In genomic region chr9:125406812-125407087, GRCh38 we compare ENCODE assay signal across 18 cellular contexts.
"Had no signal": no experiment of that assay in that cellular context is flagged by ENCODE, and none has a peak within 500 bp of the region (broad histone marks: within the 10 kb centered on the region; RNA-seq: fewer than 3 reads in every experiment).

No MANE protein-coding gene starts in this region.

- FAIRE-seq: small intestine, TTC549 had no signal

- H3K27ac Mint-ChIP-seq: activated CD8-positive, alpha-beta memory T cell treated with anti-CD3 and anti-CD28 coated beads, Interleukin-2, amount 10 ng/mL, durations not matched to agents 7 days and 5 days; activated naive CD4-positive, alpha-beta T cell treated with anti-CD3 and anti-CD28 coated beads, Interleukin-2, amount 50 U/mL, for 72 hours; T-helper 1 cell treated with Interleukin-12 subunit alpha and Interleukin-12 subunit beta and Interleukin-4 antibody, amounts not matched to agents 30 μg/mL and 1 μg/mL, for 36 hours had no signal

- H3K36me3 ChIP-seq: esophagus squamous epithelium, neutrophil, right atrium auricular region, thyroid gland had no signal

- H3K9me3 ChIP-seq: esophagus squamous epithelium, mucosa of descending colon, neutrophil, right atrium auricular region, thyroid gland had no signal

- DNase-seq: activated CD4-positive, alpha-beta T cell treated with anti-CD3 and anti-CD28 coated beads, Interleukin-2, amount 50 U/mL, for 48 hours; activated CD8-positive, alpha-beta memory T cell treated with anti-CD3 and anti-CD28 coated beads, Interleukin-2, amount 10 ng/mL, durations not matched to agents 7 days and 5 days; activated effector memory CD4-positive, alpha-beta T cell treated with Interleukin-2 at 50 U/mL for 16 hours; activated T-cell treated with anti-CD3 and anti-CD28 coated beads, Interleukin-2, amount 50 U/mL, for 24 hours; dorsolateral prefrontal cortex; esophagus squamous epithelium; glutamatergic neuron; left cardiac atrium; mucosa of descending colon; small intestine; thyroid gland had no signal

- H3K4me3 ChIP-seq: dorsolateral prefrontal cortex, esophagus squamous epithelium, lung, mucosa of descending colon, right atrium auricular region, thyroid gland had no signal

- ATAC-seq: activated CD4-positive, CD25-positive, alpha-beta regulatory T cell treated with anti-CD3 and anti-CD28 coated beads, Interleukin-2, amount 50 U/mL, for 24 hours; activated CD8-positive, alpha-beta memory T cell treated with anti-CD3 and anti-CD28 coated beads, Interleukin-2, amount 10 ng/mL, durations not matched to agents 7 days and 5 days; activated naive CD4-positive, alpha-beta T cell treated with anti-CD3 and anti-CD28 coated beads, Interleukin-2, amount 50 U/mL, for 72 hours; left cardiac atrium had no signal

- H3K27me3 ChIP-seq: right atrium auricular region, thyroid gland had no signal

- H3K27ac ChIP-seq: dorsolateral prefrontal cortex, esophagus squamous epithelium, neutrophil, right atrium auricular region, thyroid gland had no signal

- H3K9me3 Mint-ChIP-seq: activated T-cell treated with anti-CD3 and anti-CD28 coated beads, Interleukin-2, amount 50 U/mL, for 24 hours; T-helper 1 cell treated with Interleukin-12 subunit alpha and Interleukin-12 subunit beta and Interleukin-4 antibody, amounts not matched to agents 30 μg/mL and 1 μg/mL, for 36 hours had no signal
